ENCODE assay signal across 28 cellular contexts in the genomic region with DNA sequence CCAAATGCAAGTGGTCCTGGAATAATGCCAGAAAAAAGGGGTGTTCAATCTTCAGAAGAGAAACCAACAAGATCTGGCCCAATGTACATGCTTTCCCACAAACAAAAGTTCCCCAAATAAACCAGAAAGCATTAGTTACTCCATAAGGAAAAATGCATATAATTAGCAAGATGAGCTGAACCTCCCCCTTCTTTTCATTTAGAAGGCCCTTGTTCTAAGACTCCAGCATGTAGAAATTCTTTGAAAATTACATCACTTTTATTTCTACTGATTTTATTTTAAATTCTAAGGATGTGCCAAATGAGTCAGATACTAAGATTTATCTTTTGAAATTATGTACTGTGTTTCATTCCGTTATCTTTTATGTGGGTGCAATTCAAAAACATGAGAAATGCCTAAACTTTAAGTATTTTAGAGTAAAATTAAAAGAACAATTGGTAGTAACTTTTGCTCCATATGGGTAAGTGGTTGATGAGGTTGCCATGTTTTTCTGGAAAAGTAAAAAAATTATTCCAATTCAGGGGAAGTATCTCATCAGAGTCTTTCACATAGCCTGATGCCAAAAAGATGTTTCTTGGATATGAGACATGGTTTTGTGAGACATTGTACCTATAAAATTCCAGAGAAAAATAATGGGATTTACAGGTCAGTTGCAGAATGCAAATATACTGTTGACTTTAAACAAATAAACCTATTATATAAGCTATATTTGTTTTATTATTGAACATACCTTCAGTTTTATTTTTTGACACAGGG.
A peak's percentile ranks its signal among the peaks of the same experiment; 100 is the strongest.
DNase-seq lines count a peak whose midpoint lies in the region; ATAC-seq and TF ChIP-seq lines count a peak whose summit lies in the region.
"Had no signal": no experiment of that assay in that cellular context is flagged by ENCODE, and none has a peak within 500 bp of the region (broad histone marks: within the 10 kb centered on the region; RNA-seq: fewer than 3 reads in every experiment).

No MANE protein-coding gene starts in this region.

- no peak for ATAC-seq in GM18505 (IDR thresholded peaks at IDR 0.05; ENCODE audit: unreplicated experiment)
- ATAC-seq: T-helper 17 cell had no signal

- H3K4me3 ChIP-seq in LNCaP clone FGC (ENCODE audit: low read depth, low read length) (no peak overlapping the region), cardiac fibroblast (replicated peaks in 1 of 2; ENCODE audit: low read depth in 2 of 2, low read length in 2 of 2) (no peak overlapping the region)
- H3K4me3 ChIP-seq: ascending aorta, smooth muscle cell, suprapubic skin had no signal

- TF ChIP-seq CTCF in LNCaP clone FGC (IDR thresholded peaks at IDR 0.05; ENCODE audit: control insufficient read depth, extremely low read depth, insufficient read depth), result no peak
- TF ChIP-seq CTCF in cardiac fibroblast (IDR thresholded peaks at IDR 0.05; ENCODE audit: low read depth, low read length), result no peak

- no peak for TF ChIP-seq POLR2A in GM18505 (IDR thresholded peaks at IDR 0.05; ENCODE audit: borderline replicate concordance, extremely low read depth, insufficient read depth, insufficient read length)

- peak; percentile 72 for DNase-seq in EL
- peak; percentile 46 for DNase-seq in LNCaP clone FGC (ENCODE audit: low read depth)
- peak; percentile 70 to 73 for DNase-seq in cardiac fibroblast (ENCODE audit: low read depth in 2 of 2)
- peak; percentile 74 for DNase-seq in iris pigment epithelial cell (ENCODE audit: low read depth)
- no peak for DNase-seq in activated naive CD4-positive, alpha-beta T cell treated with anti-CD3 and anti-CD28 coated beads, Interleukin-2, amount 50 U/mL, for 16 hours
- DNase-seq in Ammon's horn (ENCODE audit: low spot score), result no peak
- DNase-seq in NCI-H748 (lab: John Stamatoyannopoulos, UW; ENCODE audit: unreplicated experiment), result no peak
- DNase-seq: activated CD4-positive, alpha-beta T cell treated with anti-CD3 and anti-CD28 coated beads, Interleukin-2, amount 50 U/mL, for 48 hours; activated naive CD4-positive, alpha-beta T cell treated with Interleukin-2 at 50 U/mL for 16 hours; activated T-cell treated with anti-CD3 and anti-CD28 coated beads for 4 hours; BE2C; Caco-2; cortex of kidney; erythroblast; GDM1; hypothalamus; kidney; mesenchymal stem cell; NCI-H1436 treated with DMSO at 0.1 percent for 48 hours; NCI-H446; Right ventricle myocardium superior; stimulated activated CD8-positive, alpha-beta memory T cell treated with anti-CD3 and anti-CD28 coated beads, Interleukin-4, amount 100 ng/mL, for 48 hours; T-helper 17 cell; WERI-Rb-1 had no signal

Comparison
In these comparisons a context has a peak if more than half of its experiments do, and no peak if none do; other contexts are left out.
1. DNase-seq: peak in EL (single experiment), LNCaP clone FGC (single experiment), cardiac fibroblast (2 of 2) and iris pigment epithelial cell (single experiment); none in activated naive CD4-positive, alpha-beta T cell treated with anti-CD3 and anti-CD28 coated beads, Interleukin-2, amount 50 U/mL, for 16 hours (single experiment), Ammon's horn (single experiment) and NCI-H748 (single experiment).